Comparison of ENCODE assay signal across 12 cellular contexts in genomic region chr18:62838475-62839098, GRCh38.
DNase-seq lines count a peak whose midpoint lies in the region; ATAC-seq and TF ChIP-seq lines count a peak whose summit lies in the region.
"Had no signal": no experiment of that assay in that cellular context is flagged by ENCODE, and none has a peak within 500 bp of the region (broad histone marks: within the 10 kb centered on the region; RNA-seq: fewer than 3 reads in every experiment).

No MANE protein-coding gene starts in this region.

- in situ Hi-C loops in GM13976 (cut with MboI; ENCODE audit: low sequenced_read_pairs, unreplicated experiment) = no loop called here

- DNase-seq in GM13976 (ENCODE audit: low spot score) = peak; percentile 31
- DNase-seq in OCI-M1 (lab: John Stamatoyannopoulos, UW) = peak; percentile 44
- DNase-seq in DMS114 treated with DMSO at 0.1 percent for 48 hours (lab: John Stamatoyannopoulos, UW; ENCODE audit: unreplicated experiment) = no peak
- no peak for DNase-seq in NCI-H2171 treated with DMSO at 0.1 percent for 48 hours (lab: John Stamatoyannopoulos, UW)
- DNase-seq in activated effector memory CD4-positive, alpha-beta T cell treated with Interleukin-2 at 50 U/mL for 16 hours = no peak
- no peak for DNase-seq in SIG-M5 treated with dmso at 0.1 percent for 504 hours (lab: John Stamatoyannopoulos, UW; ENCODE audit: unreplicated experiment)
- DNase-seq: activated CD4-positive, alpha-beta T cell treated with anti-CD3 and anti-CD28 coated beads, Interleukin-2, amount 10 ng/mL, durations not matched to agents 24 days and 14 days; amniotic stem cell; islet precursor cell; ovary had no signal

- no peak for TF ChIP-seq CTCF in GM13976 (IDR thresholded peaks at IDR 0.05; ENCODE audit: borderline replicate concordance, control extremely low read depth, extremely low read depth, insufficient read depth, missing control alignments)

- ATAC-seq in GM19467 (IDR thresholded peaks at IDR 0.05; ENCODE audit: unreplicated experiment) (peak; percentile 82), HG02981 (IDR thresholded peaks at IDR 0.05; ENCODE audit: unreplicated experiment) (peak; percentile 80)

Comparison
In these comparisons a context has a peak if more than half of its experiments do, and no peak if none do; other contexts are left out.
1. DNase-seq: peak in GM13976 (single experiment) and OCI-M1 (single experiment); none in DMS114 treated with DMSO at 0.1 percent for 48 hours (single experiment), NCI-H2171 treated with DMSO at 0.1 percent for 48 hours (single experiment), activated effector memory CD4-positive, alpha-beta T cell treated with Interleukin-2 at 50 U/mL for 16 hours (single experiment) and SIG-M5 treated with dmso at 0.1 percent for 504 hours (single experiment).